Comparison of ENCODE assay signal across 1 cellular context in the genomic region with DNA sequence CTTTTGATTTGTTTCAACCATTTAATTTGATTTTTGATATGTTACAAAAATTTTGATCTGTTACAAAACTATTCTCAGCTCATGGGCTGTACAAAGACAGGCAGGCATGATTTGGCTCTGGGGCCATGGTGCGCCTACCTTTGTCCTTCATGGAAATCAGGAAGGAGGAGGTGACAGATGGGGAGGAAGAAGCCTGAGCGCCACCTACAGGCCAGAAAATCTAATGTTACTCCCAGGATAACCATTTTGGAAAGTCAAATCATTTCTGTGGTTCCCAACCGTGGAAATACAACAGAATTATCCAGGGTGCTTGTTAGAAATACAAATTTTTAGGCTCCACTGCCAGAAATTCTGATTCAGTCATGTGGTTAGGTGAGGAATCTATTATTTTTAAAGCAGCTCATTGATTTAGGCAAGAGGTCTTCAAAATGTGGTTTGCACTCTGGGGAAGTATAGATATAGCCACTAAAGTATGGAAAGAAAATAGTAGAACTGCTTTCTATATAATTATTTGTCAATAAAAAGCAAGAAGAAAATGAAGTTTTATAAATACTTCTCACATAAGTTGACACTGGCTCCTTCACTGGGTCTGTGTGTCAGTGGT.
TF ChIP-seq lines count a peak whose summit lies in the region.

No MANE protein-coding gene starts in this region.

TF ChIP-seq in WTC11, 78 proteins besides CTCF, POLR2A, EP300 and RAD21 (continued from another document):
- TF ChIP-seq, protein P1, sequence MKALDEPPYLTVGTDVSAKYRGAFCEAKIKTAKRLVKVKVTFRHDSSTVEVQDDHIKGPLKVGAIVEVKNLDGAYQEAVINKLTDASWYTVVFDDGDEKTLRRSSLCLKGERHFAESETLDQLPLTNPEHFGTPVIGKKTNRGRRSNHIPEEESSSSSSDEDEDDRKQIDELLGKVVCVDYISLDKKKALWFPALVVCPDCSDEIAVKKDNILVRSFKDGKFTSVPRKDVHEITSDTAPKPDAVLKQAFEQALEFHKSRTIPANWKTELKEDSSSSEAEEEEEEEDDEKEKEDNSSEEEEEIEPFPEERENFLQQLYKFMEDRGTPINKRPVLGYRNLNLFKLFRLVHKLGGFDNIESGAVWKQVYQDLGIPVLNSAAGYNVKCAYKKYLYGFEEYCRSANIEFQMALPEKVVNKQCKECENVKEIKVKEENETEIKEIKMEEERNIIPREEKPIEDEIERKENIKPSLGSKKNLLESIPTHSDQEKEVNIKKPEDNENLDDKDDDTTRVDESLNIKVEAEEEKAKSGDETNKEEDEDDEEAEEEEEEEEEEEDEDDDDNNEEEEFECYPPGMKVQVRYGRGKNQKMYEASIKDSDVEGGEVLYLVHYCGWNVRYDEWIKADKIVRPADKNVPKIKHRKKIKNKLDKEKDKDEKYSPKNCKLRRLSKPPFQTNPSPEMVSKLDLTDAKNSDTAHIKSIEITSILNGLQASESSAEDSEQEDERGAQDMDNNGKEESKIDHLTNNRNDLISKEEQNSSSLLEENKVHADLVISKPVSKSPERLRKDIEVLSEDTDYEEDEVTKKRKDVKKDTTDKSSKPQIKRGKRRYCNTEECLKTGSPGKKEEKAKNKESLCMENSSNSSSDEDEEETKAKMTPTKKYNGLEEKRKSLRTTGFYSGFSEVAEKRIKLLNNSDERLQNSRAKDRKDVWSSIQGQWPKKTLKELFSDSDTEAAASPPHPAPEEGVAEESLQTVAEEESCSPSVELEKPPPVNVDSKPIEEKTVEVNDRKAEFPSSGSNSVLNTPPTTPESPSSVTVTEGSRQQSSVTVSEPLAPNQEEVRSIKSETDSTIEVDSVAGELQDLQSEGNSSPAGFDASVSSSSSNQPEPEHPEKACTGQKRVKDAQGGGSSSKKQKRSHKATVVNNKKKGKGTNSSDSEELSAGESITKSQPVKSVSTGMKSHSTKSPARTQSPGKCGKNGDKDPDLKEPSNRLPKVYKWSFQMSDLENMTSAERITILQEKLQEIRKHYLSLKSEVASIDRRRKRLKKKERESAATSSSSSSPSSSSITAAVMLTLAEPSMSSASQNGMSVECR (CRISPR knock-in tag; IDR thresholded peaks at IDR 0.05; ENCODE audit: borderline replicate concordance): no peak
- TF ChIP-seq ZNF232 (CRISPR knock-in tag; IDR thresholded peaks at IDR 0.05) (no peak), ZNF138 (CRISPR knock-in tag; conservative IDR thresholded peaks at IDR 0.05) (no peak), CBFB (CRISPR knock-in tag; IDR thresholded peaks at IDR 0.05; ENCODE audit: low read depth) (no peak), EMX1 (CRISPR knock-in tag; IDR thresholded peaks at IDR 0.05) (no peak), SOX15 (CRISPR knock-in tag; IDR thresholded peaks at IDR 0.05) (no peak)
- TF ChIP-seq, protein P2, sequence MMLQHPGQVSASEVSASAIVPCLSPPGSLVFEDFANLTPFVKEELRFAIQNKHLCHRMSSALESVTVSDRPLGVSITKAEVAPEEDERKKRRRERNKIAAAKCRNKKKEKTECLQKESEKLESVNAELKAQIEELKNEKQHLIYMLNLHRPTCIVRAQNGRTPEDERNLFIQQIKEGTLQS (CRISPR knock-in tag; conservative IDR thresholded peaks at IDR 0.05): no peak
- TF ChIP-seq, protein P3, sequence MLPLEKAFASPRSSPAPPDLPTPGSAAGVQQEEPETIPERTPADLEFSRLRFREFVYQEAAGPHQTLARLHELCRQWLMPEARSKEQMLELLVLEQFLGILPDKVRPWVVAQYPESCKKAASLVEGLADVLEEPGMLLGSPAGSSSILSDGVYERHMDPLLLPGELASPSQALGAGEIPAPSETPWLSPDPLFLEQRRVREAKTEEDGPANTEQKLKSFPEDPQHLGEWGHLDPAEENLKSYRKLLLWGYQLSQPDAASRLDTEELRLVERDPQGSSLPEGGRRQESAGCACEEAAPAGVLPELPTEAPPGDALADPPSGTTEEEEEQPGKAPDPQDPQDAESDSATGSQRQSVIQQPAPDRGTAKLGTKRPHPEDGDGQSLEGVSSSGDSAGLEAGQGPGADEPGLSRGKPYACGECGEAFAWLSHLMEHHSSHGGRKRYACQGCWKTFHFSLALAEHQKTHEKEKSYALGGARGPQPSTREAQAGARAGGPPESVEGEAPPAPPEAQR (CRISPR knock-in tag; IDR thresholded peaks at IDR 0.05): no peak
